ENCODE assay signal across 23 cellular contexts in the genomic region with DNA sequence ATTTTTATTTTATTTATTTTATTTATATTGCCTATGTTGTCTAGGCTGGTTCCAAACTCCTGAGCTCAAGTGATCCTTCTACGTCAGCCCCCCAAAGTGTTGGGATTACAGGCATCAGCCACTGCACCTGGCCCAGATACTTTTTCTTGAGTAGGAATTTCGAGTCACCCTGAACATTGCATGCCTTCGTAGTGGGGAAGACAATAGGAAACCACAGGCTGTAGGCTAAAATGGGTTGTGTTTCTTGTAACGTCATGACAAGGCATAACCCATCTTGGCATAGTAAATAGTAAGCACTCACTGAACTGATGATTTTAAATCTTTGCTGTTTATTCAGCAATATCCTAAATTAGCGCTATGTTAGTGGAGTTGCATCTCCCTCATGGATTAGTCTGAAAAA. TPM values are rescaled to one million over a fixed set of nuclear protein-coding genes. Genes with fewer than 3 reads are reported as not detected.
DNase-seq lines count a peak whose midpoint lies in the region; ATAC-seq, FAIRE-seq and TF ChIP-seq lines count a peak whose summit lies in the region.
"Had no signal": no experiment of that assay in that cellular context is flagged by ENCODE, and none has a peak within 500 bp of the region (broad histone marks: within the 10 kb centered on the region; RNA-seq: fewer than 3 reads in every experiment).

No MANE protein-coding gene starts in this region.

- no peaks in the 10 kb centered on the region for H3K27me3 Mint-ChIP-seq in activated CD4-positive, alpha-beta memory T cell treated with anti-CD3 and anti-CD28 coated beads for 36 hours

- no peak for TF ChIP-seq POLR2A in HepG2 (IDR thresholded peaks at IDR 0.05; ENCODE audit: insufficient read depth in 1 of 2, low read depth in 2 of 2, low read length in 2 of 2)
- no peak for TF ChIP-seq POLR2A in right lobe of liver (IDR thresholded peaks at IDR 0.05)
- TF ChIP-seq POLR2A in H1 (IDR thresholded peaks at IDR 0.05; ENCODE audit: control extremely low read depth in 1 of 2, low read depth in 2 of 2, low read length in 2 of 2), result no peak

- H2BK20ac ChIP-seq in H1 (ENCODE audit: low read length), result no peak overlapping the region

- H2BK15ac ChIP-seq in H1 (ENCODE audit: low read length) (no peak overlapping the region), mesenchymal stem cell (ENCODE audit: low read depth, poor library complexity, severe bottlenecking) (no peak overlapping the region)

- H3K9me3 Mint-ChIP-seq in activated CD4-positive, alpha-beta memory T cell treated with anti-CD3 and anti-CD28 coated beads for 36 hours, result no peaks in the 10 kb centered on the region
- H3K9me3 Mint-ChIP-seq: mesothelial cell of epicardium had no signal

- peak overlapping the region; percentile 80 for H3K27ac Mint-ChIP-seq in activated CD4-positive, alpha-beta memory T cell treated with anti-CD3 and anti-CD28 coated beads for 36 hours
- H3K27ac Mint-ChIP-seq: mesothelial cell of epicardium had no signal

- H3K36me3 Mint-ChIP-seq in activated CD4-positive, alpha-beta memory T cell treated with anti-CD3 and anti-CD28 coated beads for 36 hours, result peaks cover 29% of the 10 kb centered on the region

- H4K91ac ChIP-seq in H1 (replicated peaks; ENCODE audit: insufficient read length, low read length) (no peak overlapping the region), mesenchymal stem cell (ENCODE audit: low read length) (no peak overlapping the region)

- H3K4me3 ChIP-seq in HepG2 (replicated peaks in 1 of 3; ENCODE audit: insufficient read depth in 1 of 3, low read depth in 2 of 3, low read length in 3 of 3) (no peak overlapping the region), right lobe of liver (no peak overlapping the region), H1 (ENCODE audit: extremely low read depth in 1 of 4, insufficient read depth in 2 of 4, low read depth in 3 of 4, low read length in 4 of 4) (no peak overlapping the region), mesenchymal stem cell (ENCODE audit: insufficient read depth in 1 of 2, low read depth in 1 of 2, low read length in 2 of 2) (no peak overlapping the region), SJCRH30 (no peak overlapping the region)
- H3K4me3 ChIP-seq: stomach, upper lobe of right lung had no signal

- POLR2A ChIA-PET in HepG2 (lab: Yijun Ruan, JAX) (no interaction called here), H1 (lab: Charles Lee; ENCODE audit: partially characterized antibody) (interaction anchor here (1.8 kb wide), 1 partner anchor 12 kb away, joined by 4 read pairs; no protein-coding TSS in a partner anchor)
- POLR2A ChIA-PET in activated CD4-positive, alpha-beta memory T cell treated with anti-CD3 and anti-CD28 coated beads for 36 hours (lab: Charles Lee), result interaction anchor here (1.2 to 9.4 kb wide), 2 partner anchors 12 to 18 kb away, joined by 3 to 56 read pairs; no protein-coding TSS in a partner anchor

- H3K79me2 ChIP-seq in HepG2 (ENCODE audit: insufficient read depth, low read length) (peaks cover 12% of the 10 kb centered on the region), H1 (ENCODE audit: control insufficient read depth in 1 of 2, insufficient read depth in 2 of 2, low read length in 2 of 2) (peaks cover 5 to 28% of the 10 kb centered on the region in 2 experiments; a peak in 2 of 4 replicates)

- no peak for TF ChIP-seq EP300 in HepG2 (IDR thresholded peaks at IDR 0.05; ENCODE audit: low read depth in 2 of 2, low read length in 2 of 2)
- TF ChIP-seq EP300 in HepG2 (CRISPR knock-in tag; IDR thresholded peaks at IDR 0.05; ENCODE audit: borderline replicate concordance), result no peak
- no peak for TF ChIP-seq EP300 in H1 (IDR thresholded peaks at IDR 0.05; ENCODE audit: borderline replicate concordance in 1 of 2, low read depth in 2 of 2, low read length in 2 of 2)

- TF ChIP-seq CTCF in HepG2 (CRISPR knock-in tag; IDR thresholded peaks at IDR 0.05) (no peak), right lobe of liver (IDR thresholded peaks at IDR 0.05) (no peak), H1 (IDR thresholded peaks at IDR 0.05; ENCODE audit: control extremely low read depth in 1 of 3, insufficient read depth in 1 of 3, low read depth in 1 of 3, low read length in 3 of 3) (no peak)

- ATAC-seq in HepG2, result no peak
- ATAC-seq in right lobe of liver, result no peak
- no peak for ATAC-seq in HG03196 (IDR thresholded peaks at IDR 0.05; ENCODE audit: unreplicated experiment)
- ATAC-seq: left cardiac atrium, upper lobe of right lung had no signal

- no peaks in the 10 kb centered on the region for H3K27me3 ChIP-seq in HepG2 (ENCODE audit: control insufficient read depth in 1 of 2, insufficient read depth in 2 of 2, low read length in 2 of 2)
- H3K27me3 ChIP-seq in right lobe of liver, result no peaks in the 10 kb centered on the region
- H3K27me3 ChIP-seq in H1 (replicated peaks in 1 of 4; ENCODE audit: control insufficient read depth in 3 of 4, extremely low read depth in 1 of 4, insufficient read depth in 3 of 4, low read length in 3 of 4), result no peaks in the 10 kb centered on the region
- no peaks in the 10 kb centered on the region for H3K27me3 ChIP-seq in mesenchymal stem cell (ENCODE audit: control insufficient read depth in 1 of 2, insufficient read depth in 1 of 2, low read length in 2 of 2)
- no peaks in the 10 kb centered on the region for H3K27me3 ChIP-seq in SJCRH30
- H3K27me3 ChIP-seq: stomach, upper lobe of right lung had no signal

- DNase-seq in HepG2 (ENCODE audit: low spot score) (no peak), right lobe of liver (no peak), H1 (ENCODE audit: low read depth in 1 of 2, low spot score in 2 of 2) (peak in 1 of 2 experiments; percentile 33), mesenchymal stem cell (no peak), SJCRH30 (no peak), NCI-H226 (no peak)
- DNase-seq in activated CD4-positive, alpha-beta memory T cell treated with anti-CD3 and anti-CD28 coated beads for 36 hours, result no peak
- DNase-seq: EL, erythroblast, H7, KG1, left cardiac atrium, NCI-H2029 treated with DMSO at 0.1 percent for 48 hours, NCI-H510A treated with DMSO at 0.1 percent for 48 hours, retina, stomach, upper lobe of right lung, WERI-Rb-1 had no signal

- intact Hi-C loops in HepG2 (cut with micrococcal nuclease; ENCODE audit: unreplicated experiment) (no loop called here), right lobe of liver (cut with DNase I) (no loop called here)
- intact Hi-C loops in activated CD4-positive, alpha-beta memory T cell treated with anti-CD3 and anti-CD28 coated beads for 36 hours (cut with micrococcal nuclease), result no loop called here

- peaks cover 83% of the 10 kb centered on the region for H3K4me1 Mint-ChIP-seq in activated CD4-positive, alpha-beta memory T cell treated with anti-CD3 and anti-CD28 coated beads for 36 hours (ENCODE audit: low read depth)

- no peak overlapping the region for H3K4me3 Mint-ChIP-seq in activated CD4-positive, alpha-beta memory T cell treated with anti-CD3 and anti-CD28 coated beads for 36 hours
- H3K4me3 Mint-ChIP-seq: mesothelial cell of epicardium had no signal

- in situ Hi-C loops in HepG2 (cut with HindIII; ENCODE audit: extremely low pct_ligation_motif_present, low pct_unique_long_range_greater_than_20kb), result no loop called here

- H3K18ac ChIP-seq in H1 (ENCODE audit: extremely low read depth, low read length) (no peak overlapping the region), mesenchymal stem cell (ENCODE audit: low read depth in 1 of 2, low read length in 2 of 2) (no peak overlapping the region)

- BruUV-seq in HepG2 (replicated peaks; lab: Mats Ljungman, UMichigan), result no TSS peak

- H3K36me3 ChIP-seq in HepG2 (replicated peaks in 1 of 2; ENCODE audit: control insufficient read depth in 1 of 2, insufficient read depth in 2 of 2, low read length in 2 of 2) (peaks cover 3 to 11% of the 10 kb centered on the region in 2 experiments; a peak in 3 of 5 replicates), right lobe of liver (peaks cover 0 to 3% (median 0%) of the 10 kb centered on the region in 4 donors), H1 (ENCODE audit: control insufficient read depth in 2 of 4, insufficient read depth in 4 of 4, low read length in 3 of 4) (no peaks in the 10 kb centered on the region), mesenchymal stem cell (ENCODE audit: control insufficient read depth in 1 of 2, insufficient read depth in 2 of 2, low read depth in 1 of 2, low read length in 2 of 2) (peaks cover 7 to 28% of the 10 kb centered on the region in 2 experiments), SJCRH30 (0 out of 2 replicates have a peak, but pooled peaks cover 10% of the 10 kb centered on the region)
- H3K36me3 ChIP-seq: upper lobe of right lung had no signal

- H3K4ac ChIP-seq in H1 (replicated peaks; ENCODE audit: insufficient read length, low read depth, low read length) (no peak overlapping the region), mesenchymal stem cell (ENCODE audit: low read depth in 1 of 2, low read length in 2 of 2) (no peak overlapping the region)

- peak; percentile 30 for FAIRE-seq in HepG2 (lab: Jason Lieb, UNC)
- FAIRE-seq in H1 (lab: Jason Lieb, UNC), result no peak
- FAIRE-seq: frontal cortex, GM19239 had no signal

- H3K9ac ChIP-seq in HepG2 (ENCODE audit: insufficient read depth, low read depth, low read length), result no peak overlapping the region
- no peak overlapping the region; a peak in 1 of 7 replicates for H3K9ac ChIP-seq in H1 (replicated peaks in 1 of 4; ENCODE audit: extremely low read depth in 1 of 4, low read depth in 3 of 4, low read length in 3 of 4)
- no peak overlapping the region for H3K9ac ChIP-seq in mesenchymal stem cell (ENCODE audit: low read length)

- H3K79me1 ChIP-seq in H1 (ENCODE audit: low read depth, low read length), result peaks cover 6% of the 10 kb centered on the region
- H3K79me1 ChIP-seq in mesenchymal stem cell (replicated peaks; ENCODE audit: low read length, poor library complexity, severe bottlenecking), result no peaks in the 10 kb centered on the region

- H3K23me2 ChIP-seq in H1 (ENCODE audit: low read depth, low read length), result no peaks in the 10 kb centered on the region

- no peak overlapping the region for H3K27ac ChIP-seq in HepG2 (ENCODE audit: extremely low read length, insufficient read depth, low read length)
- H3K27ac ChIP-seq in right lobe of liver, result no peak overlapping the region
- no peak overlapping the region for H3K27ac ChIP-seq in H1 (ENCODE audit: low read depth, low read length)
- H3K27ac ChIP-seq in mesenchymal stem cell (ENCODE audit: low read length, poor library complexity, severe bottlenecking), result no peak overlapping the region
- H3K27ac ChIP-seq in SJCRH30, result no peak overlapping the region
- H3K27ac ChIP-seq: HL-60, upper lobe of right lung, WERI-Rb-1 had no signal

- no peak overlapping the region for H3K56ac ChIP-seq in H1 (replicated peaks; ENCODE audit: insufficient read length, low read depth, low read length)

- H2AK5ac ChIP-seq in H1 (ENCODE audit: low read depth, low read length) (no peak overlapping the region), mesenchymal stem cell (ENCODE audit: low read length, severe bottlenecking) (no peak overlapping the region)

- H4K5ac ChIP-seq in H1 (ENCODE audit: insufficient read length, low read depth, low read length), result no peak overlapping the region

- H3K14ac ChIP-seq in H1 (ENCODE audit: insufficient read length) (no peak overlapping the region), mesenchymal stem cell (ENCODE audit: low read length in 2 of 2) (no peak overlapping the region)

- H4K8ac ChIP-seq in H1 (ENCODE audit: extremely low read depth, insufficient read depth, low read length), result no peak overlapping the region
- no peak overlapping the region for H4K8ac ChIP-seq in mesenchymal stem cell (ENCODE audit: low read length)

- H4K20me1 ChIP-seq in HepG2 (ENCODE audit: insufficient read depth, low read length) (no peaks in the 10 kb centered on the region), H1 (replicated peaks in 1 of 2; ENCODE audit: control insufficient read depth in 1 of 2, insufficient read depth in 2 of 2, low read length in 2 of 2) (peaks cover 5 to 7% of the 10 kb centered on the region in 2 experiments)

- H2BK12ac ChIP-seq in H1 (ENCODE audit: low read depth, low read length) (no peak overlapping the region), mesenchymal stem cell (ENCODE audit: low read length in 2 of 2) (peak overlapping the region in 1 of 2 experiments; percentile 30)

- H3K9me3 ChIP-seq in HepG2 (ENCODE audit: low read length) (no peaks in the 10 kb centered on the region), right lobe of liver (no peaks in the 10 kb centered on the region), H1 (ENCODE audit: insufficient read depth in 2 of 2, low read depth in 1 of 2, low read length in 1 of 2) (no peaks in the 10 kb centered on the region), mesenchymal stem cell (ENCODE audit: control insufficient read depth, low read length) (no peaks in the 10 kb centered on the region), SJCRH30 (replicated peaks) (0 out of 2 replicates have a peak, but pooled peaks cover 4% of the 10 kb centered on the region)
- H3K9me3 ChIP-seq: stomach, upper lobe of right lung had no signal

- CTCF ChIA-PET in HepG2 (lab: Yijun Ruan, JAX; ENCODE audit: low intra/inter-chr PET ratio, low total read pairs) (no interaction called here), H1 (lab: Charles Lee; ENCODE audit: partially characterized antibody) (interaction anchor here (0.6 to 1.7 kb wide), 7 partner anchors 13 to 33 kb away, joined by 3 to 5 read pairs (median 4); no protein-coding TSS in a partner anchor)
- CTCF ChIA-PET in activated CD4-positive, alpha-beta memory T cell treated with anti-CD3 and anti-CD28 coated beads for 36 hours (lab: Charles Lee), result interaction anchor here (1.5 to 7.4 kb wide), 2 partner anchors 25 to 27 kb away, joined by 4 to 30 read pairs; no protein-coding TSS in a partner anchor

- H3K4me2 ChIP-seq in HepG2 (ENCODE audit: low read depth, low read length) (no peak overlapping the region), H1 (ENCODE audit: insufficient read depth in 1 of 2, low read depth in 2 of 2, low read length in 2 of 2) (no peak overlapping the region), mesenchymal stem cell (ENCODE audit: low read length, poor library complexity, severe bottlenecking) (no peak overlapping the region)

- TF ChIP-seq RAD21 in HepG2 (CRISPR knock-in tag; IDR thresholded peaks at IDR 0.05), result no peak
- TF ChIP-seq RAD21 in H1 (IDR thresholded peaks at IDR 0.05 in 1 of 2, conservative IDR thresholded peaks at IDR 0.05 in 1 of 2; ENCODE audit: low read depth in 2 of 2, low read length in 2 of 2), result no peak

- H2BK120ac ChIP-seq in H1 (replicated peaks; ENCODE audit: low read depth, low read length), result no peak overlapping the region
- H2BK120ac ChIP-seq in mesenchymal stem cell (ENCODE audit: low read depth, low read length), result no peak overlapping the region

- no peak overlapping the region for H2BK5ac ChIP-seq in H1 (ENCODE audit: low read depth, low read length)
- no peak overlapping the region for H2BK5ac ChIP-seq in mesenchymal stem cell (ENCODE audit: low read depth, low read length, poor library complexity, severe bottlenecking)

- peaks cover 25% of the 10 kb centered on the region for H3K4me1 ChIP-seq in HepG2 (ENCODE audit: insufficient read depth, low read length)
- H3K4me1 ChIP-seq in right lobe of liver, result peaks cover 0 to 11% (median 3%) of the 10 kb centered on the region in 4 donors
- H3K4me1 ChIP-seq in H1 (replicated peaks in 1 of 4; ENCODE audit: control insufficient read depth in 3 of 4, insufficient read depth in 4 of 4, low read length in 3 of 4), result peaks cover 0 to 6% (median 3%) of the 10 kb centered on the region in 4 experiments; a peak in 3 of 7 replicates
- peaks cover 17% of the 10 kb centered on the region for H3K4me1 ChIP-seq in mesenchymal stem cell (ENCODE audit: control insufficient read depth, insufficient read depth, low read depth, low read length)
- H3K4me1 ChIP-seq in SJCRH30, result peaks cover 8% of the 10 kb centered on the region; the same call in 1 of the 2 replicates

- H3K23ac ChIP-seq in H1 (ENCODE audit: insufficient read length) (no peak overlapping the region), mesenchymal stem cell (ENCODE audit: low read length in 2 of 2) (no peak overlapping the region)

- 96% methylated on average over 5 of the region's 5 CpGs for WGBS in HepG2 (ENCODE audit: low lambda C conversion rate)
- WGBS in right lobe of liver (ENCODE audit: insufficient coverage, low coverage, low lambda C conversion rate, missing lambda C conversion rate), result 68% methylated on average over 4 of the region's 5 CpGs
- 93% methylated on average over 5 of the region's 5 CpGs; no CpG with 5 or more reads in 1 of the 2 experiments for WGBS in H1 (ENCODE audit: extremely low coverage in 1 of 2, insufficient coverage in 1 of 2, insufficient read length in 1 of 2, insufficient replicate concordance in 2 of 2, low coverage in 1 of 2, low lambda C conversion rate in 2 of 2, missing lambda C conversion rate in 1 of 2), 2 experiments
- 89% methylated on average over 5 of the region's 5 CpGs for WGBS in mesenchymal stem cell

- H2AFZ ChIP-seq in HepG2 (ENCODE audit: low read length), result no peak overlapping the region
- H2AFZ ChIP-seq in H1 (ENCODE audit: low read length), result no peak overlapping the region
- no peak overlapping the region for H2AFZ ChIP-seq in mesenchymal stem cell (ENCODE audit: low read depth, low read length)

RNA-seq across cellular contexts. Expression of gene PTPN1, which starts 34.9 kb away (rescaled TPM):
- total RNA-seq in HepG2 (2016; rRNA removed; fragmentation: Illumina TruSeq; extraction: Trizol) (33.3 and 37.2 TPM in 2 replicates), right lobe of liver (10 to 100 TPM in 5 of 6 experiments, 1 to 10 TPM in 1; 9.5 to 14.9 (median 12.6) TPM)
- 4.1 and 4.3 TPM in 2 replicates for total RNA-seq in HepG2 (2016; cell fraction: cytosol; rRNA removed; fragmentation: Illumina TruSeq; extraction: Trizol; ENCODE audit: low read depth)
- total RNA-seq in HepG2 (2016; cell fraction: insoluble cytoplasmic fraction; rRNA removed; fragmentation: Illumina TruSeq; extraction: Trizol), result 31.0 and 34.8 TPM in 2 replicates
- 16.1 and 17.5 TPM in 2 replicates for total RNA-seq in HepG2 (2016; cell fraction: membrane; rRNA removed; fragmentation: Illumina TruSeq; extraction: Trizol)
- total RNA-seq in HepG2 (2016; cell fraction: nucleus; rRNA removed; fragmentation: Illumina TruSeq; extraction: Trizol), result 22.9 and 26.4 TPM in 2 replicates
- polyA plus RNA-seq in HepG2 (2011; rRNA removed) (16.8 and 17.7 TPM in 2 replicates), H1 (2011; rRNA removed) (18.4 and 18.6 TPM in 2 replicates)
- polyA plus RNA-seq in HepG2 (2011; cell fraction: cytosol; rRNA removed), result 14.7 and 18.4 TPM in 2 replicates
- polyA plus RNA-seq in HepG2 (2011; cell fraction: nucleus; rRNA removed), result 21.4 and 23.7 TPM in 2 replicates
- polyA plus RNA-seq in HepG2 (2012), result 20.9 and 24.3 TPM in 2 replicates
- polyA plus RNA-seq in HepG2 (2016; cell fraction: cytosol; fragmentation: Illumina TruSeq; extraction: Trizol; ENCODE audit: low read depth), result 2.4 and 2.5 TPM in 2 replicates
- 33.0 and 39.3 TPM in 2 replicates for polyA plus RNA-seq in HepG2 (2016; cell fraction: insoluble cytoplasmic fraction; fragmentation: Illumina TruSeq; extraction: Trizol; ENCODE audit: low read depth)
- 9.4 and 10.0 TPM in 2 replicates for polyA plus RNA-seq in HepG2 (2016; cell fraction: membrane; fragmentation: Illumina TruSeq; extraction: Trizol; ENCODE audit: low read depth)
- polyA plus RNA-seq in HepG2 (2016; cell fraction: nucleus; fragmentation: Illumina TruSeq; extraction: Trizol; ENCODE audit: insufficient read depth, low read depth), result 31.1 and 31.8 TPM in 2 replicates
- polyA minus RNA-seq in HepG2 (2011; rRNA and poly(A)+ RNA removed; ENCODE audit: low replicate concordance), result 27.4 and 30.1 TPM in 2 replicates
- polyA minus RNA-seq in HepG2 (2011; cell fraction: cytosol; rRNA and poly(A)+ RNA removed), result 12.4 and 15.0 TPM in 2 replicates
- polyA minus RNA-seq in HepG2 (2011; cell fraction: nucleus; rRNA and poly(A)+ RNA removed), result 23.0 and 24.9 TPM in 2 replicates
- 10 to 100 TPM; 80.6 to 83.4 TPM for total RNA-seq in activated CD4-positive, alpha-beta memory T cell treated with anti-CD3 and anti-CD28 coated beads for 36 hours
- 30.8 and 32.1 TPM in 2 replicates for total RNA-seq in H1 (2021; fragmentation: NEBNext Ultra II Directional; extraction: Animal tissue kit (Norgen Biotek cat#: 25700))
- polyA plus RNA-seq in H1 (2011; cell fraction: cytosol; rRNA removed), result 18.0 TPM
- polyA plus RNA-seq in H1 (2011; cell fraction: nucleus; rRNA removed), result 19.0 TPM
- polyA plus RNA-seq in H1 (2012, experiment 1 of 2), result 20.7 to 26.6 TPM (median 24.5 TPM) in 4 replicates
- polyA plus RNA-seq in H1 (2012, experiment 2 of 2), result 15.2 TPM
- polyA plus RNA-seq in H1 (2013, experiment 1 of 2), result 24.8 TPM
- polyA plus RNA-seq in H1 (2013, experiment 2 of 2), result 23.8 TPM
- polyA minus RNA-seq in H1 (2011; rRNA and poly(A)+ RNA removed), result 18.1 and 19.4 TPM in 2 replicates
- 10.7 TPM for polyA minus RNA-seq in H1 (2011; cell fraction: cytosol; rRNA and poly(A)+ RNA removed)
- 15.3 TPM for polyA minus RNA-seq in H1 (2011; cell fraction: nucleus; rRNA and poly(A)+ RNA removed)
- 66.8 TPM for polyA plus RNA-seq in mesenchymal stem cell (2013, experiment 1 of 2)
- 65.2 TPM for polyA plus RNA-seq in mesenchymal stem cell (2013, experiment 2 of 2)
- 64.3 and 72.3 TPM in 2 replicates for total RNA-seq in SJCRH30 (2014; rRNA removed; shearing (Covaris generic))
